In genomic region chr5:10724799-10725507, GRCh38 we compare ENCODE assay signal across 1 cellular context.
TF ChIP-seq lines count a peak whose summit lies in the region.

No MANE protein-coding gene starts in this region.

TF ChIP-seq in A549, 52 proteins besides CTCF, POLR2A, EP300 and RAD21 (continued from another document):
- TF ChIP-seq GATA3 (IDR thresholded peaks at IDR 0.05; ENCODE audit: borderline replicate concordance), result peak; percentile 23; the same call in 1 of the 2 replicates
- TF ChIP-seq KDM5A (IDR thresholded peaks at IDR 0.05), result no peak
- no peak for TF ChIP-seq NR3C1 (IDR thresholded peaks at IDR 0.05)
- TF ChIP-seq RCOR1 (IDR thresholded peaks at IDR 0.05; ENCODE audit: low read depth, low read length), result no peak
- peak; percentile 44; the same call in 1 of the 2 replicates for TF ChIP-seq JUNB (IDR thresholded peaks at IDR 0.05)
- TF ChIP-seq PHF8 (IDR thresholded peaks at IDR 0.05; ENCODE audit: borderline replicate concordance, low read depth), result no peak
